Comparison of ENCODE assay signal across 32 cellular contexts in genomic region chr2:78973630-78974029, GRCh38. TPM values are rescaled to one million over a fixed set of nuclear protein-coding genes. Genes with fewer than 3 reads are reported as not detected.
"Had no signal": no experiment of that assay in that cellular context is flagged by ENCODE, and none has a peak within 500 bp of the region (broad histone marks: within the 10 kb centered on the region; RNA-seq: fewer than 3 reads in every experiment).

No MANE protein-coding gene starts in this region.

- H3K4me3 Mint-ChIP-seq: stimulated activated effector memory CD8-positive, alpha-beta T cell treated with anti-CD3 and anti-CD28 coated beads, Interleukin-12 subunit alpha, Interleukin-12 subunit beta, amount 100 ng/mL, for 72 hours; stimulated activated memory B cell treated with anti-CD40 and anti-IgM and Interleukin-4, amounts not matched to agents 10 μg/mL and 1 μg/mL and 100 μg/mL, for 72 hours; stimulated activated naive B cell treated with anti-CD40 and anti-IgM and Interleukin-4, amounts not matched to agents 10 μg/mL and 1 μg/mL and 100 μg/mL, for 72 hours; stimulated activated naive CD8-positive, alpha-beta T cell treated with anti-CD3 and anti-CD28 coated beads, Interleukin-15, amount 100 ng/mL, for 72 hours; stimulated activated naive CD8-positive, alpha-beta T cell treated with anti-CD3 and anti-CD28 coated beads, Interleukin-15, Interleukin-2, amounts not matched to agents 100 ng/mL and 50 ng/mL, for 24 hours; type B pancreatic cell had no signal

- H3K27me3 Mint-ChIP-seq: stimulated activated memory B cell treated with anti-CD40 and anti-IgM and Interleukin-4, amounts not matched to agents 10 μg/mL and 1 μg/mL and 100 μg/mL, for 72 hours; stimulated activated naive CD8-positive, alpha-beta T cell treated with anti-CD3 and anti-CD28 coated beads, Interleukin-15, amount 100 ng/mL, for 72 hours; stimulated activated naive CD8-positive, alpha-beta T cell treated with anti-CD3 and anti-CD28 coated beads, Interleukin-15, Interleukin-2, amounts not matched to agents 100 ng/mL and 50 ng/mL, for 24 hours; type B pancreatic cell had no signal

- H3K4me3 ChIP-seq: stomach, suprapubic skin, testis, thoracic aorta, thyroid gland, tibial artery, tibial nerve, transverse colon, upper lobe of left lung, upper lobe of right lung, uterus, vagina had no signal

- H3K36me3 ChIP-seq: stomach, suprapubic skin, thoracic aorta, thyroid gland, tibial artery, tibial nerve, transverse colon, upper lobe of left lung, upper lobe of right lung, uterus, vagina had no signal

- H3K27ac ChIP-seq: stomach, suprapubic skin, testis, thoracic aorta, thyroid gland, tibial artery, tibial nerve, transverse colon, upper lobe of left lung, upper lobe of right lung, uterus, vagina had no signal

- H3K36me3 Mint-ChIP-seq: stimulated activated effector memory CD8-positive, alpha-beta T cell treated with anti-CD3 and anti-CD28 coated beads, Interleukin-12 subunit alpha, Interleukin-12 subunit beta, amount 100 ng/mL, for 72 hours; stimulated activated memory B cell treated with anti-CD40 and anti-IgM and Interleukin-4, amounts not matched to agents 10 μg/mL and 1 μg/mL and 100 μg/mL, for 72 hours; type B pancreatic cell had no signal

- H3K4me1 Mint-ChIP-seq: stimulated activated effector memory CD8-positive, alpha-beta T cell treated with anti-CD3 and anti-CD28 coated beads, Interleukin-12 subunit alpha, Interleukin-12 subunit beta, amount 100 ng/mL, for 72 hours; stimulated activated naive CD8-positive, alpha-beta T cell treated with anti-CD3 and anti-CD28 coated beads, Interleukin-15, amount 100 ng/mL, for 72 hours had no signal

- H3K4me1 ChIP-seq: stomach, suprapubic skin, testis, thyroid gland, tibial artery, tibial nerve, transverse colon, upper lobe of left lung, upper lobe of right lung, uterus, vagina had no signal

- H3K27ac Mint-ChIP-seq: stimulated activated effector memory CD8-positive, alpha-beta T cell treated with anti-CD3 and anti-CD28 coated beads, Interleukin-12 subunit alpha, Interleukin-12 subunit beta, amount 100 ng/mL, for 72 hours; stimulated activated memory B cell treated with anti-CD40 and anti-IgM and Interleukin-4, amounts not matched to agents 10 μg/mL and 1 μg/mL and 100 μg/mL, for 72 hours; stimulated activated naive B cell treated with anti-CD40 and anti-IgM and Interleukin-4, amounts not matched to agents 10 μg/mL and 1 μg/mL and 100 μg/mL, for 72 hours; stimulated activated naive CD8-positive, alpha-beta T cell treated with anti-CD3 and anti-CD28 coated beads, Interleukin-15, amount 100 ng/mL, for 72 hours; stimulated activated naive CD8-positive, alpha-beta T cell treated with anti-CD3 and anti-CD28 coated beads, Interleukin-15, Interleukin-2, amounts not matched to agents 100 ng/mL and 50 ng/mL, for 24 hours; type B pancreatic cell had no signal

- H3K9me3 Mint-ChIP-seq: stimulated activated naive CD8-positive, alpha-beta T cell treated with anti-CD3 and anti-CD28 coated beads, Interleukin-15, amount 100 ng/mL, for 72 hours; stimulated activated naive CD8-positive, alpha-beta T cell treated with anti-CD3 and anti-CD28 coated beads, Interleukin-15, Interleukin-2, amounts not matched to agents 100 ng/mL and 50 ng/mL, for 24 hours had no signal

- H3K9me3 ChIP-seq: stomach, suprapubic skin, testis, thoracic aorta, thyroid gland, tibial artery, tibial nerve, transverse colon, upper lobe of left lung, upper lobe of right lung, uterus, vagina had no signal

- H3K27me3 ChIP-seq: stomach, suprapubic skin, testis, thyroid gland, tibial artery, tibial nerve, transverse colon, upper lobe of left lung, upper lobe of right lung, uterus, vagina had no signal

- ATAC-seq: stimulated activated effector memory CD8-positive, alpha-beta T cell treated with anti-CD3 and anti-CD28 coated beads, Interleukin-12 subunit alpha, Interleukin-12 subunit beta, amount 100 ng/mL, for 72 hours; stimulated activated memory B cell treated with anti-CD40 and anti-IgM and Interleukin-4, amounts not matched to agents 10 μg/mL and 1 μg/mL and 100 μg/mL, for 72 hours; stimulated activated naive B cell treated with anti-CD40 and anti-IgM and Interleukin-4, amounts not matched to agents 10 μg/mL and 1 μg/mL and 100 μg/mL, for 72 hours; stimulated activated naive CD8-positive, alpha-beta T cell treated with anti-CD3 and anti-CD28 coated beads, Interleukin-15, amount 100 ng/mL, for 72 hours; stimulated activated naive CD8-positive, alpha-beta T cell treated with anti-CD3 and anti-CD28 coated beads, Interleukin-15, Interleukin-2, amounts not matched to agents 100 U/mL and 50 U/mL, for 24 hours; upper lobe of right lung had no signal

- DNase-seq: stimulated activated CD4-positive, alpha-beta T cell treated with anti-CD3 and anti-CD28 coated beads, Interleukin-2, amount 100 ng/mL, for 48 hours; stimulated activated CD4-positive, alpha-beta T cell treated with anti-CD3 and anti-CD28 coated beads, Interleukin-4, amount 100 ng/mL, for 1 hour; stimulated activated CD4-positive, alpha-beta T cell treated with anti-CD3 and anti-CD28 coated beads, Interleukin-4, amount 100 ng/mL, for 24 hours; stimulated activated CD4-positive, alpha-beta T cell treated with anti-CD3 and anti-CD28 coated beads, Interleukin-4, amount 100 ng/mL, for 4 hours; stimulated activated CD8-positive, alpha-beta memory T cell treated with anti-CD3 and anti-CD28 coated beads, Interleukin-4, amount 100 ng/mL, for 48 hours; stimulated activated naive B cell treated with anti-CD40 and anti-IgM and Interleukin-4, amounts not matched to agents 10 μg/mL and 1 μg/mL and 100 μg/mL, for 72 hours; stimulated activated naive CD4-positive, alpha-beta T cell; stimulated activated naive CD4-positive, alpha-beta T cell treated with Interleukin-2 at 50 U/mL for 16 hours; stimulated activated naive CD8-positive, alpha-beta T cell treated with anti-CD3 and anti-CD28 coated beads, Interleukin-15, amount 100 ng/mL, for 72 hours; stimulated activated naive CD8-positive, alpha-beta T cell treated with anti-CD3 and anti-CD28 coated beads, Interleukin-15, Interleukin-2, amounts not matched to agents 100 U/mL and 50 U/mL, for 24 hours; stomach; substantia nigra; testis; thyroid gland; tibial artery; transverse colon; trophoblast cell; upper lobe of right lung; uterus had no signal

RNA-seq across cellular contexts. Expression of gene REG3G, which starts 51.9 kb away (rescaled TPM):
- total RNA-seq: stomach, subcutaneous adipose tissue, suprapubic skin, temporal lobe, thoracic aorta, thyroid gland, tibial nerve, transverse colon, upper lobe of right lung, ureter, urinary bladder, vagina had no signal
